Comparison of ENCODE assay signal across 15 cellular contexts in genomic region chr10:48542471-48543210, GRCh38.
"Had no signal": no experiment of that assay in that cellular context is flagged by ENCODE, and none has a peak within 500 bp of the region (broad histone marks: within the 10 kb centered on the region; RNA-seq: fewer than 3 reads in every experiment).

No MANE protein-coding gene starts in this region.

- H3K36me3 ChIP-seq: esophagus squamous epithelium, pancreas, suprapubic skin had no signal

- H3K27me3 ChIP-seq: brain microvascular endothelial cell, esophagus squamous epithelium, pancreas, suprapubic skin had no signal

- H3K27me3 Mint-ChIP-seq: activated naive CD4-positive, alpha-beta T cell treated with anti-CD3 and anti-CD28 coated beads, Interleukin-2, amount 50 U/mL, for 24 hours had no signal

- H3K9me3 Mint-ChIP-seq: activated naive CD4-positive, alpha-beta T cell treated with anti-CD3 and anti-CD28 coated beads, Interleukin-2, amount 50 U/mL, for 24 hours; activated T-helper 2 cell treated with anti-CD3 and anti-CD28 coated beads, Interferon-gamma antibody, Interleukin-2, Interleukin-4, amounts not matched to agents 10 μg/mL and 5 μg/mL and 100 μg/mL, durations not matched to agents 14 hours and 24 hours and 36 hours; T-helper 1 cell treated with Interleukin-12 subunit alpha and Interleukin-12 subunit beta and Interleukin-4 antibody, amounts not matched to agents 30 μg/mL and 1 μg/mL, for 36 hours had no signal

- DNase-seq: activated CD4-positive, alpha-beta T cell treated with anti-CD3 and anti-CD28 coated beads for 48 hours; activated CD8-positive, alpha-beta T cell treated with anti-CD3 and anti-CD28 coated beads, Interleukin-2, amount 10 ng/mL, durations not matched to agents 7 days and 5 days; brain microvascular endothelial cell; esophagus squamous epithelium; foreskin fibroblast; glutamatergic neuron; left cardiac atrium; pancreas; stimulated activated naive CD4-positive, alpha-beta T cell had no signal

- ATAC-seq: activated CD8-positive, alpha-beta T cell treated with anti-CD3 and anti-CD28 coated beads, Interleukin-2, amount 10 ng/mL, durations not matched to agents 7 days and 5 days; left cardiac atrium; pancreas; SK-N-SH treated with all-trans-retinoic acid at 6 μM for 48 hours had no signal

- H3K27ac ChIP-seq: brain microvascular endothelial cell, esophagus squamous epithelium, pancreas, suprapubic skin had no signal

- H3K4me1 ChIP-seq: esophagus squamous epithelium, pancreas, suprapubic skin had no signal

- H3K27ac Mint-ChIP-seq: activated CD8-positive, alpha-beta T cell treated with anti-CD3 and anti-CD28 coated beads, Interleukin-2, amount 10 ng/mL, durations not matched to agents 7 days and 5 days; activated naive CD4-positive, alpha-beta T cell treated with anti-CD3 and anti-CD28 coated beads, Interleukin-2, amount 50 U/mL, for 24 hours; activated T-helper 2 cell treated with anti-CD3 and anti-CD28 coated beads, Interferon-gamma antibody, Interleukin-2, Interleukin-4, amounts not matched to agents 10 μg/mL and 5 μg/mL and 100 μg/mL, durations not matched to agents 14 hours and 24 hours and 36 hours; T-helper 1 cell treated with Interleukin-12 subunit alpha and Interleukin-12 subunit beta and Interleukin-4 antibody, amounts not matched to agents 30 μg/mL and 1 μg/mL, for 36 hours had no signal

- H3K9me3 ChIP-seq: esophagus squamous epithelium, pancreas, suprapubic skin had no signal

- H3K4me3 Mint-ChIP-seq: activated CD8-positive, alpha-beta T cell treated with anti-CD3 and anti-CD28 coated beads, Interleukin-2, amount 10 ng/mL, durations not matched to agents 7 days and 5 days; activated naive CD4-positive, alpha-beta T cell treated with anti-CD3 and anti-CD28 coated beads, Interleukin-2, amount 50 U/mL, for 24 hours; T-helper 1 cell treated with Interleukin-12 subunit alpha and Interleukin-12 subunit beta and Interleukin-4 antibody, amounts not matched to agents 30 μg/mL and 1 μg/mL, for 36 hours had no signal

- H3K36me3 Mint-ChIP-seq: activated naive CD4-positive, alpha-beta T cell treated with anti-CD3 and anti-CD28 coated beads, Interleukin-2, amount 50 U/mL, for 24 hours had no signal

- H3K4me3 ChIP-seq: esophagus squamous epithelium, lung, pancreas, suprapubic skin had no signal

- H3K4me1 Mint-ChIP-seq: activated naive CD4-positive, alpha-beta T cell treated with anti-CD3 and anti-CD28 coated beads, Interleukin-2, amount 50 U/mL, for 24 hours had no signal
